In the genomic region with DNA sequence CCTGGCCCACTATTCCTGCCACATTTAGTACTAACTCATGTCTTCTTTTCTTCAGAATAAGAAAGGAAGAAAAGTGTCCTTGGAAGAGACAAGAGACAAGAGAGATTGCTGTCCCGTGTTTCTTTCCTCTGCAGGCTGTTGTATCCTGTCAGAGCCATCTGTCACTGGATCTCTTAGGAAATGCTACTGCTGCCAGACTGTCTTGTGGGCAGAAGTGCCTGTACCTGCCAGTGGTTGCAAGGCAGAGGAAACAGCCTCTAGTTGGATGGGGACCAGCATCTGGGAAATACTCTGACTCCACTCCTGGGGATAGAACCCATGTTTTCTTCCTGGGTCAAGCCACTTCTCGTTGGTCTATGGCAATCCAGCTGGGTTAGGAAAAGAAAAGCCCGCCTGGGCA, we compare ENCODE assay signal across 22 cellular contexts. TPM values are rescaled to one million over a fixed set of nuclear protein-coding genes. Genes with fewer than 3 reads are reported as not detected.
DNase-seq lines count a peak whose midpoint lies in the region; ATAC-seq and TF ChIP-seq lines count a peak whose summit lies in the region.
"Had no signal": no experiment of that assay in that cellular context is flagged by ENCODE, and none has a peak within 500 bp of the region (broad histone marks: within the 10 kb centered on the region; RNA-seq: fewer than 3 reads in every experiment).

No MANE protein-coding gene starts in this region.

- H3K9me3 Mint-ChIP-seq in activated CD8-positive, alpha-beta memory T cell treated with anti-CD3 and anti-CD28 coated beads, Interleukin-2, amount 10 ng/mL, durations not matched to agents 7 days and 5 days (ENCODE audit: low read depth), result no peaks in the 10 kb centered on the region
- H3K9me3 Mint-ChIP-seq in dendritic cell treated with granulocyte-macrophage colony-stimulating factor and Interleukin-4, amounts not matched to agents 40 ng/mL and 50 ng/mL, for 4 days, result no peaks in the 10 kb centered on the region
- H3K9me3 Mint-ChIP-seq: activated naive CD4-positive, alpha-beta T cell treated with anti-CD3 and anti-CD28 coated beads, Interleukin-2, amount 50 U/mL, for 72 hours; activated T-helper 1 cell treated with anti-CD3 and anti-CD28 coated beads, Interleukin-12 subunit alpha, Interleukin-12 subunit beta, Interleukin-2, Interleukin-4 antibody, amounts not matched to agents 30 ng/mL and 10 ng/mL and 1 ng/mL, durations not matched to agents 14 hours and 24 hours and 36 hours; endodermal cell; mesothelial cell of epicardium; neural crest cell; stimulated activated naive CD8-positive, alpha-beta T cell treated with anti-CD3 and anti-CD28 coated beads, Interleukin-15, Interleukin-2, amounts not matched to agents 100 ng/mL and 50 ng/mL, for 24 hours had no signal

- no peak for TF ChIP-seq EP300 in stomach (IDR thresholded peaks at IDR 0.05)

- TF ChIP-seq CTCF in HL-60 (IDR thresholded peaks at IDR 0.05; ENCODE audit: insufficient read depth, low read length) (no peak), spleen (IDR thresholded peaks at IDR 0.05 in 8 of 11, conservative IDR thresholded peaks at IDR 0.05 in 3 of 11) (no peak), stomach (IDR thresholded peaks at IDR 0.05) (no peak)

- peaks cover under 1% of the 10 kb centered on the region for H3K36me3 Mint-ChIP-seq in activated CD8-positive, alpha-beta memory T cell treated with anti-CD3 and anti-CD28 coated beads, Interleukin-2, amount 10 ng/mL, durations not matched to agents 7 days and 5 days
- H3K36me3 Mint-ChIP-seq in dendritic cell treated with granulocyte-macrophage colony-stimulating factor and Interleukin-4, amounts not matched to agents 40 ng/mL and 50 ng/mL, for 4 days (ENCODE audit: low read depth), result no peaks in the 10 kb centered on the region
- H3K36me3 Mint-ChIP-seq: activated naive CD4-positive, alpha-beta T cell treated with anti-CD3 and anti-CD28 coated beads, Interleukin-2, amount 50 U/mL, for 72 hours; mesothelial cell of epicardium had no signal

- peaks cover 56% of the 10 kb centered on the region for H3K4me1 Mint-ChIP-seq in activated CD8-positive, alpha-beta memory T cell treated with anti-CD3 and anti-CD28 coated beads, Interleukin-2, amount 10 ng/mL, durations not matched to agents 7 days and 5 days
- H3K4me1 Mint-ChIP-seq in dendritic cell treated with granulocyte-macrophage colony-stimulating factor and Interleukin-4, amounts not matched to agents 40 ng/mL and 50 ng/mL, for 4 days (ENCODE audit: low read depth), result peaks cover 33% of the 10 kb centered on the region

- intact Hi-C loops in dendritic cell treated with granulocyte-macrophage colony-stimulating factor and Interleukin-4, amounts not matched to agents 40 ng/mL and 50 ng/mL, for 4 days (cut with micrococcal nuclease), result no loop called here
- intact Hi-C loops in spleen (cut with DNase I; ENCODE audit: low total_unique reads) (no loop called here), stomach (cut with DNase I; ENCODE audit: low total_unique reads) (loop anchor here (5.0 kb wide), 1 partner anchor 115 kb away; no protein-coding TSS in a partner anchor)

- CTCF ChIA-PET in activated CD8-positive, alpha-beta memory T cell treated with anti-CD3 and anti-CD28 coated beads, Interleukin-2, amount 10 ng/mL, durations not matched to agents 7 days and 5 days (lab: Charles Lee), result interaction anchor here (1.0 to 1.3 kb wide), 2 partner anchors 112 to 115 kb away, joined by 3 to 4 read pairs; no protein-coding TSS in a partner anchor

- no peaks in the 10 kb centered on the region for H3K36me3 ChIP-seq in spleen
- no peaks in the 10 kb centered on the region for H3K36me3 ChIP-seq in stomach
- H3K36me3 ChIP-seq: prostate gland, tibial nerve had no signal

- no peak overlapping the region for H3K4me3 Mint-ChIP-seq in activated CD8-positive, alpha-beta memory T cell treated with anti-CD3 and anti-CD28 coated beads, Interleukin-2, amount 10 ng/mL, durations not matched to agents 7 days and 5 days
- no peak overlapping the region for H3K4me3 Mint-ChIP-seq in dendritic cell treated with granulocyte-macrophage colony-stimulating factor and Interleukin-4, amounts not matched to agents 40 ng/mL and 50 ng/mL, for 4 days
- H3K4me3 Mint-ChIP-seq: endodermal cell, mesothelial cell of epicardium, neural crest cell had no signal

- no peaks in the 10 kb centered on the region for H3K27me3 ChIP-seq in HL-60 (ENCODE audit: insufficient read depth, poor library complexity, severe bottlenecking)
- no peaks in the 10 kb centered on the region for H3K27me3 ChIP-seq in spleen (replicated peaks in 1 of 7)
- no peaks in the 10 kb centered on the region for H3K27me3 ChIP-seq in stomach
- H3K27me3 ChIP-seq: tibial nerve had no signal

- no peak for DNase-seq in activated CD8-positive, alpha-beta memory T cell treated with anti-CD3 and anti-CD28 coated beads, Interleukin-2, amount 10 ng/mL, durations not matched to agents 7 days and 5 days
- no peak for DNase-seq in activated CD8-positive, alpha-beta memory T cell treated with anti-CD3 and anti-CD28 coated beads, Interleukin-2, amount 50 U/mL, for 48 hours
- DNase-seq in HL-60 (ENCODE audit: low read depth in 1 of 2, low spot score in 1 of 2) (peak in 1 of 2 experiments; percentile 51), spleen (no peak), stomach (no peak), SW480 (ENCODE audit: low spot score) (no peak)
- DNase-seq: activated CD4-positive, alpha-beta T cell treated with anti-CD3 and anti-CD28 coated beads, Interleukin-2, amount 50 U/mL, for 4 hours; endodermal cell; glutamatergic neuron; NCI-H1417; PC-9; SIG-M5; stimulated activated CD4-positive, alpha-beta T cell treated with anti-CD3 and anti-CD28 coated beads, Interleukin-2, amount 100 ng/mL, for 24 hours had no signal

- H3K4me3 ChIP-seq in HL-60 (replicated peaks; ENCODE audit: insufficient read depth, low read length) (no peak overlapping the region), spleen (no peak overlapping the region), stomach (no peak overlapping the region)
- H3K4me3 ChIP-seq: PC-9, prostate gland, tibial nerve had no signal

- 48 to 66% (median 62%) methylated on average over 3 of the region's 3 CpGs for WGBS in spleen, 5 donors
- WGBS in stomach, 5 donors, result 74 to 94% (median 80%) methylated on average over 3 of the region's 3 CpGs

- H3K27me3 Mint-ChIP-seq in activated CD8-positive, alpha-beta memory T cell treated with anti-CD3 and anti-CD28 coated beads, Interleukin-2, amount 10 ng/mL, durations not matched to agents 7 days and 5 days, result no peaks in the 10 kb centered on the region
- H3K27me3 Mint-ChIP-seq in dendritic cell treated with granulocyte-macrophage colony-stimulating factor and Interleukin-4, amounts not matched to agents 40 ng/mL and 50 ng/mL, for 4 days, result no peaks in the 10 kb centered on the region
- H3K27me3 Mint-ChIP-seq: stimulated activated naive CD8-positive, alpha-beta T cell treated with anti-CD3 and anti-CD28 coated beads, Interleukin-15, Interleukin-2, amounts not matched to agents 100 ng/mL and 50 ng/mL, for 24 hours had no signal

- no peak for ATAC-seq in activated CD8-positive, alpha-beta memory T cell treated with anti-CD3 and anti-CD28 coated beads, Interleukin-2, amount 10 ng/mL, durations not matched to agents 7 days and 5 days
- no peak for ATAC-seq in GM19324 (IDR thresholded peaks at IDR 0.05; ENCODE audit: low FRiP score, unreplicated experiment)
- ATAC-seq: activated naive CD4-positive, alpha-beta T cell treated with anti-CD3 and anti-CD28 coated beads, Interleukin-2, amount 50 U/mL, for 72 hours had no signal

- H3K9me3 ChIP-seq in spleen (no peaks in the 10 kb centered on the region), stomach (no peaks in the 10 kb centered on the region)
- H3K9me3 ChIP-seq: prostate gland, tibial nerve had no signal

- H3K27ac ChIP-seq in HL-60 (replicated peaks) (peak overlapping the region; percentile 84), spleen (peak overlapping the region in 5 of 8 donors; percentile 14 to 86 (median 80)), stomach (no peak overlapping the region)
- H3K27ac ChIP-seq: PC-9, prostate gland had no signal

- H3K27ac Mint-ChIP-seq in activated CD8-positive, alpha-beta memory T cell treated with anti-CD3 and anti-CD28 coated beads, Interleukin-2, amount 10 ng/mL, durations not matched to agents 7 days and 5 days, result peak overlapping the region; percentile 90
- peak overlapping the region; percentile 72 for H3K27ac Mint-ChIP-seq in dendritic cell treated with granulocyte-macrophage colony-stimulating factor and Interleukin-4, amounts not matched to agents 40 ng/mL and 50 ng/mL, for 4 days
- H3K27ac Mint-ChIP-seq: endodermal cell had no signal

- no peak for TF ChIP-seq POLR2A in spleen (IDR thresholded peaks at IDR 0.05)
- TF ChIP-seq POLR2A in stomach (IDR thresholded peaks at IDR 0.05), result no peak

- H3K4me1 ChIP-seq in spleen (peaks cover 11 to 90% (median 55%) of the 10 kb centered on the region in 6 donors), stomach (peaks cover 0 to 21% (median 5%) of the 10 kb centered on the region in 4 donors)
- H3K4me1 ChIP-seq: prostate gland had no signal

RNA-seq across cellular contexts. Expression of a gene that starts 16.7 kb away (rescaled TPM):
- 10 to 100 TPM; 54.5 to 56.8 TPM for total RNA-seq in activated CD8-positive, alpha-beta memory T cell treated with anti-CD3 and anti-CD28 coated beads, Interleukin-2, amount 10 ng/mL, durations not matched to agents 7 days and 5 days
- total RNA-seq in spleen (10 to 100 TPM; 36.2 to 84.3 (median 61.8) TPM), stomach (10 to 100 TPM in 4 of 5 donors, 1 to 10 TPM in 1; 2.2 to 38.7 (median 15.6) TPM)
- polyA plus RNA-seq in spleen (10 to 100 TPM; 24.8 to 38.1 (median 28.5) TPM), stomach (10 to 100 TPM in 2 of 3 donors, 1 to 10 TPM in 1; 6.7 to 11.9 (median 11.9) TPM)

Comparison
In these comparisons a context has a peak if more than half of its experiments do, and no peak if none do; other contexts are left out.
1. H3K27ac ChIP-seq: peak in HL-60 (single experiment) and spleen (5 of 8); none in stomach (0 of 5).